In genomic region chr17:61562287-61562686, GRCh38 we compare ENCODE assay signal across 2 cellular contexts.
TF ChIP-seq lines count a peak whose summit lies in the region.

No MANE protein-coding gene starts in this region.

TF ChIP-seq in HCT116, 20 proteins besides CTCF, POLR2A, EP300 and RAD21 (continued from another document):
- TF ChIP-seq, protein P1, sequence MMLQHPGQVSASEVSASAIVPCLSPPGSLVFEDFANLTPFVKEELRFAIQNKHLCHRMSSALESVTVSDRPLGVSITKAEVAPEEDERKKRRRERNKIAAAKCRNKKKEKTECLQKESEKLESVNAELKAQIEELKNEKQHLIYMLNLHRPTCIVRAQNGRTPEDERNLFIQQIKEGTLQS (IDR thresholded peaks at IDR 0.05): no peak
- TF ChIP-seq TCF7L2 (IDR thresholded peaks at IDR 0.05; ENCODE audit: borderline replicate concordance, extremely low read depth, insufficient read depth, insufficient read length): no peak

TF ChIP-seq in GM12878, 131 proteins besides CTCF, POLR2A, EP300 and RAD21 (continued from another document):
- TF ChIP-seq ASH2L (IDR thresholded peaks at IDR 0.05; ENCODE audit: borderline replicate concordance, low read depth): no peak
- TF ChIP-seq CBFB (IDR thresholded peaks at IDR 0.05; ENCODE audit: low read depth): no peak
